Comparison of ENCODE assay signal across 8 cellular contexts in the genomic region with DNA sequence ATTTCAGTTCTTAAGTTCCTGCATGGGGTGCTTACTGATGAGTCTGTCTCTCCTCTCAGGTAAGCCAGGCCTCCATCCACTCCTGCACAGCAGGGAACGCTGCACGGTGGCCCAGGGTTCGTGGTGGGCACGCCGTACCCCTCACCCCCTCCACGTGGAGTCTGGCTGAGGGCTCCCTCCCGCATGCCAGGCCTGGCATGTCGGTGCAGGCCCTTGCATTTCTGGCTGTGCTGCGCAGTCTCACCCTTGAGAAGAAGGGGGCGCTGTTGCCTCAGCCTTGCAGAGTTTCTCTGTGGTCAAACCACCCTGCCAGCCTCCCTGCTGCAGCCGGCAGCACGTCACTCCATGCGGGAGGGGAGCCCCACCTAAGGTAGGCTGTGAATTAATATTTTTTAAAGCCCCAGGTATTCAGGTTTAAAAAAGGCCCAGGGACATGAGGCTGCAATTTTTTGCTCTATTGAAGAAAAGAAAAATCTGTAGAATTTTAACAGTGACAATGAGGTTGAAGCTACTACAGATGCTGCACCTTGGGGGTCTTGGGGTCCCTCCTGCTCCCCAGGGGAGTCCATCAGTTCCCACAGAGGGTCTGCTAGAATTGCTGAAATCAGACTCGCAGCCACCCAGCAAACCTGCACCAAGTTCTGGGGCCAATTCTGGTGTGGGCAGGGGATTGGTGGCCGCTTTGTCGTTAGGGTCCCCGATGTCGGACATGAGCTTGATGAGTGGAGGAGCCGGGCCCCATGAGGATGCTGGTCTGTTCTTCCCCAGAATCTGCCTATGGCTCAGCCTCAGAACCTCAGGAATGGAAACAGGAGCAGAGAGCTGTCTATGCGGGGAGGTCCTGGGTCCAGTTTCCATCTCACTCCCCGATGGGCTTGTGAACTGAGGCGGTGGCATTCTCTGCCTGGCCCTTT. TPM values are rescaled to one million over a fixed set of nuclear protein-coding genes. Genes with fewer than 3 reads are reported as not detected.
DNase-seq lines count a peak whose midpoint lies in the region; ATAC-seq and TF ChIP-seq lines count a peak whose summit lies in the region.

No MANE protein-coding gene starts in this region.

- TF ChIP-seq CTCF in esophagus squamous epithelium (IDR thresholded peaks at IDR 0.05) (peak; percentile 30 to 96 (median 82)), natural killer cell (IDR thresholded peaks at IDR 0.05) (peak; percentile 83)

- no peaks in the 10 kb centered on the region for H3K36me3 ChIP-seq in esophagus squamous epithelium

- H3K4me3 Mint-ChIP-seq in natural killer cell, result no peak overlapping the region

- intact Hi-C loops in esophagus squamous epithelium (cut with DNase I), result loop anchor here (10.0 kb wide), 1 partner anchor 979 kb away; no protein-coding TSS in a partner anchor
- intact Hi-C loops in natural killer cell (cut with micrococcal nuclease), result loop anchor here (5.0 kb wide), 3 partner anchors 71 to 1051 kb away; no protein-coding TSS in a partner anchor

- no peaks in the 10 kb centered on the region for H3K27me3 Mint-ChIP-seq in natural killer cell (ENCODE audit: low read depth in 2 of 2)

- H3K4me1 ChIP-seq in esophagus squamous epithelium, result peaks cover 13 to 28% (median 20%) of the 10 kb centered on the region in 3 donors

- H3K9me3 ChIP-seq in esophagus squamous epithelium, result no peaks in the 10 kb centered on the region

- H3K27ac ChIP-seq in esophagus squamous epithelium, result peak overlapping the region in 2 of 4 donors; percentile 16 to 70

- no peaks in the 10 kb centered on the region for H3K27me3 ChIP-seq in esophagus squamous epithelium

- ATAC-seq in GM21515 (IDR thresholded peaks at IDR 0.05; ENCODE audit: unreplicated experiment) (peak; percentile 76), natural killer cell (peak; percentile 77 to 87 (median 81))

- WGBS in esophagus squamous epithelium, 2 donors, result 34% methylated on average over 13 to 16 of the region's 22 CpGs

- H3K4me1 Mint-ChIP-seq in natural killer cell, result peaks cover 7 to 8% of the 10 kb centered on the region in 2 donors

- H3K36me3 Mint-ChIP-seq in natural killer cell, result no peaks in the 10 kb centered on the region

- no peak for TF ChIP-seq POLR2A in esophagus squamous epithelium (IDR thresholded peaks at IDR 0.05)

- no peak overlapping the region for H3K27ac Mint-ChIP-seq in natural killer cell

- H3K9me3 Mint-ChIP-seq in natural killer cell, result no peaks in the 10 kb centered on the region

- DNase-seq in DMS153 (lab: John Stamatoyannopoulos, UW) (peak; percentile 80), HUDEP-2 (lab: John Stamatoyannopoulos, UW; ENCODE audit: unreplicated experiment in 76 of 76) (peak in 71 of 76 experiments; percentile 5 to 81 (median 58)), NOMO-1 treated with dmso at 0.1 percent for 144 hours (lab: John Stamatoyannopoulos, UW; ENCODE audit: unreplicated experiment) (peak; percentile 85), activated T-cell treated with anti-CD3 and anti-CD28 coated beads for 24 hours (ENCODE audit: low read depth) (peak; percentile 45), esophagus squamous epithelium (lab: John Stamatoyannopoulos, UW) (no peak), natural killer cell (peak; percentile 55)
- peak; percentile 14 to 55 (median 25) for DNase-seq in stimulated activated naive CD4-positive, alpha-beta T cell (lab: John Stamatoyannopoulos, UW)

- H3K4me3 ChIP-seq in esophagus squamous epithelium, result peak overlapping the region in 2 of 4 donors; percentile 9 to 47

RNA-seq across cellular contexts. Expression of gene TENT4A, which starts 52.6 kb away (rescaled TPM):
- total RNA-seq in esophagus squamous epithelium (10 to 100 TPM in 2 of 4 donors, 1 to 10 TPM in 2; 8.0 to 30.7 (median 17.9) TPM), natural killer cell (10 to 100 TPM; 36.0 to 65.6 (median 44.9) TPM)
